20 cellular contexts compared by ENCODE assay signal in genomic region chr10:34547283-34547682, GRCh38.
"Had no signal": no experiment of that assay in that cellular context is flagged by ENCODE, and none has a peak within 500 bp of the region (broad histone marks: within the 10 kb centered on the region; RNA-seq: fewer than 3 reads in every experiment).

No MANE protein-coding gene starts in this region.

- DNase-seq: activated B cell treated with CpG ODN at 0.5 μM for 24 hours; activated CD4-positive, alpha-beta T cell treated with anti-CD3 and anti-CD28 coated beads for 48 hours; activated CD8-positive, alpha-beta T cell treated with anti-CD3 and anti-CD28 coated beads for 36 hours; activated effector memory CD4-positive, alpha-beta T cell treated with anti-CD3 and anti-CD28 coated beads, Interleukin-2, amount 50 U/mL, for 16 hours; activated T-cell treated with anti-CD3 and anti-CD28 coated beads, Interleukin-2, amount 50 U/mL, for 4 hours; amniotic stem cell; body of pancreas; central memory CD4-positive, alpha-beta T cell; effector CD4-positive, alpha-beta T cell; left ventricle myocardium inferior; nephron progenitor cell; psoas muscle; right lobe of liver; stimulated activated naive CD8-positive, alpha-beta T cell treated with anti-CD3 and anti-CD28 coated beads, Interleukin-15, Interleukin-2, amounts not matched to agents 100 U/mL and 50 U/mL, for 24 hours; transverse colon had no signal

- H3K27me3 ChIP-seq: body of pancreas, right lobe of liver, transverse colon, vagina had no signal

- H3K9me3 ChIP-seq: body of pancreas, left ventricle myocardium inferior, psoas muscle, right lobe of liver, transverse colon, vagina had no signal

- H3K27me3 Mint-ChIP-seq: activated B cell treated with CpG ODN at 0.5 μM for 24 hours; activated CD8-positive, alpha-beta T cell treated with anti-CD3 and anti-CD28 coated beads for 36 hours; activated naive CD4-positive, alpha-beta T cell treated with anti-CD3 and anti-CD28 coated beads, Interleukin-2, amount 50 U/mL, for 24 hours had no signal

- H3K36me3 Mint-ChIP-seq: activated naive CD4-positive, alpha-beta T cell treated with anti-CD3 and anti-CD28 coated beads, Interleukin-2, amount 50 U/mL, for 24 hours; memory B cell had no signal

- H3K4me3 Mint-ChIP-seq: activated B cell treated with CpG ODN at 0.5 μM for 24 hours; activated CD8-positive, alpha-beta T cell treated with anti-CD3 and anti-CD28 coated beads for 36 hours; activated naive CD4-positive, alpha-beta T cell treated with anti-CD3 and anti-CD28 coated beads, Interleukin-2, amount 50 U/mL, for 24 hours; activated T-cell treated with anti-CD3 and anti-CD28 coated beads, Interleukin-2, amount 50 U/mL, for 4 hours; memory B cell; nephron progenitor cell; T-helper 1 cell treated with Interleukin-12 subunit alpha and Interleukin-12 subunit beta and Interleukin-4 antibody, amounts not matched to agents 30 μg/mL and 1 μg/mL, for 36 hours had no signal

- H3K27ac Mint-ChIP-seq: activated B cell treated with CpG ODN at 0.5 μM for 24 hours; activated CD8-positive, alpha-beta T cell treated with anti-CD3 and anti-CD28 coated beads for 36 hours; activated naive CD4-positive, alpha-beta T cell treated with anti-CD3 and anti-CD28 coated beads, Interleukin-2, amount 50 U/mL, for 24 hours; memory B cell; nephron progenitor cell; T-helper 1 cell treated with Interleukin-12 subunit alpha and Interleukin-12 subunit beta and Interleukin-4 antibody, amounts not matched to agents 30 μg/mL and 1 μg/mL, for 36 hours had no signal

- H3K4me1 Mint-ChIP-seq: activated B cell treated with CpG ODN at 0.5 μM for 24 hours; activated naive CD4-positive, alpha-beta T cell treated with anti-CD3 and anti-CD28 coated beads, Interleukin-2, amount 50 U/mL, for 24 hours; memory B cell had no signal

- H3K27ac ChIP-seq: body of pancreas, coronary artery, left ventricle myocardium inferior, psoas muscle, right lobe of liver, transverse colon, vagina had no signal

- H3K9me3 Mint-ChIP-seq: activated B cell treated with CpG ODN at 0.5 μM for 24 hours; activated CD8-positive, alpha-beta T cell treated with anti-CD3 and anti-CD28 coated beads for 36 hours; activated naive CD4-positive, alpha-beta T cell treated with anti-CD3 and anti-CD28 coated beads, Interleukin-2, amount 50 U/mL, for 24 hours; activated T-cell treated with anti-CD3 and anti-CD28 coated beads, Interleukin-2, amount 50 U/mL, for 4 hours; nephron progenitor cell; T-helper 1 cell treated with Interleukin-12 subunit alpha and Interleukin-12 subunit beta and Interleukin-4 antibody, amounts not matched to agents 30 μg/mL and 1 μg/mL, for 36 hours had no signal

- ATAC-seq: activated CD8-positive, alpha-beta T cell treated with anti-CD3 and anti-CD28 coated beads for 36 hours; activated T-cell treated with anti-CD3 and anti-CD28 coated beads, Interleukin-2, amount 50 U/mL, for 4 hours; body of pancreas; psoas muscle; stimulated activated naive CD8-positive, alpha-beta T cell treated with anti-CD3 and anti-CD28 coated beads, Interleukin-15, Interleukin-2, amounts not matched to agents 100 U/mL and 50 U/mL, for 24 hours had no signal

- H3K4me3 ChIP-seq: body of pancreas, coronary artery, left ventricle myocardium inferior, psoas muscle, right lobe of liver, transverse colon, vagina had no signal

- H3K36me3 ChIP-seq: left ventricle myocardium inferior, right lobe of liver, transverse colon, vagina had no signal
